In genomic region chr4:20378181-20378580, GRCh38 we compare ENCODE assay signal across 16 cellular contexts.
DNase-seq lines count a peak whose midpoint lies in the region; ATAC-seq and TF ChIP-seq lines count a peak whose summit lies in the region.
"Had no signal": no experiment of that assay in that cellular context is flagged by ENCODE, and none has a peak within 500 bp of the region (broad histone marks: within the 10 kb centered on the region; RNA-seq: fewer than 3 reads in every experiment).

No MANE protein-coding gene starts in this region.

- no peak overlapping the region for H4K12ac ChIP-seq in trophoblast cell (ENCODE audit: low read depth, low read length)

- no TSS peak for BruUV-seq in IMR-90 (replicated peaks; lab: Mats Ljungman, UMichigan)

- no peak overlapping the region for H2BK20ac ChIP-seq in IMR-90 (ENCODE audit: low read depth, low read length)

- no peak overlapping the region for H4K8ac ChIP-seq in IMR-90 (ENCODE audit: low read depth in 2 of 2, low read length in 2 of 2)
- H4K8ac ChIP-seq in trophoblast cell (ENCODE audit: low read depth, low read length), result no peak overlapping the region

- H2AK5ac ChIP-seq in IMR-90 (ENCODE audit: low read depth, low read length) (no peak overlapping the region), trophoblast cell (ENCODE audit: low read length) (no peak overlapping the region)

- TF ChIP-seq CTCF in IMR-90 (conservative IDR thresholded peaks at IDR 0.05; ENCODE audit: low read depth, low read length) (no peak), fibroblast of pulmonary artery (IDR thresholded peaks at IDR 0.05; ENCODE audit: low read length, missing control alignments) (no peak), heart right ventricle (IDR thresholded peaks at IDR 0.05) (no peak)

- no peak overlapping the region for H2BK5ac ChIP-seq in IMR-90 (ENCODE audit: low read depth, low read length, poor library complexity, severe bottlenecking)
- H2BK5ac ChIP-seq in trophoblast cell (ENCODE audit: low read depth, low read length, poor library complexity), result no peak overlapping the region

- no peak overlapping the region for H3K9ac ChIP-seq in IMR-90 (ENCODE audit: low read depth, low read length)
- H3K9ac ChIP-seq in trophoblast cell (ENCODE audit: low read length), result no peak overlapping the region

- dilution Hi-C loops in IMR-90 (cut with HindIII; ENCODE audit: low sequenced_read_pairs, unreplicated experiment), result no loop called here

- DNase-seq in EH (ENCODE audit: low read depth) (peak; percentile 18), IMR-90 (peak; percentile 33), fibroblast of pulmonary artery (ENCODE audit: low read depth) (peak; percentile 18), heart right ventricle (no peak), trophoblast cell (no peak)
- DNase-seq: ACHN; C1 segment of cervical spinal cord; CD4-positive, alpha-beta T cell; DMS153; DMS79 treated with DMSO at 0.1 percent for 48 hours; Karpas-422 had no signal

- intact Hi-C loops in IMR-90 (cut with micrococcal nuclease) (no loop called here), heart right ventricle (cut with DNase I) (no loop called here)

- H3K27me3 ChIP-seq in IMR-90 (ENCODE audit: control insufficient read depth, insufficient read depth, low read length) (no peaks in the 10 kb centered on the region), heart right ventricle (no peaks in the 10 kb centered on the region), trophoblast cell (ENCODE audit: insufficient read depth, low read length) (no peaks in the 10 kb centered on the region)

- H3K9me3 ChIP-seq in IMR-90 (ENCODE audit: control insufficient read depth, insufficient read depth, low read length) (no peaks in the 10 kb centered on the region), heart right ventricle (no peaks in the 10 kb centered on the region), trophoblast cell (ENCODE audit: insufficient read depth, low read depth, low read length) (no peaks in the 10 kb centered on the region)
- H3K9me3 ChIP-seq: HAP-1 had no signal

- H4K91ac ChIP-seq in IMR-90 (ENCODE audit: insufficient read depth, low read depth, low read length) (no peak overlapping the region), trophoblast cell (ENCODE audit: low read depth, low read length) (no peak overlapping the region)

- H3K27ac ChIP-seq in IMR-90 (ENCODE audit: insufficient read depth, low read length) (no peak overlapping the region), heart right ventricle (no peak overlapping the region), trophoblast cell (ENCODE audit: low read depth, low read length) (no peak overlapping the region)
- H3K27ac ChIP-seq: HL-60 had no signal

- no peaks in the 10 kb centered on the region for H4K20me1 ChIP-seq in IMR-90 (ENCODE audit: insufficient read depth, low read length)

- no peak overlapping the region for H4K5ac ChIP-seq in IMR-90 (ENCODE audit: low read depth, low read length)

- no peak overlapping the region for H3K4me3 ChIP-seq in IMR-90 (ENCODE audit: insufficient read depth, low read depth, low read length)
- H3K4me3 ChIP-seq in fibroblast of pulmonary artery (replicated peaks; ENCODE audit: low read depth, low read length), result no peak overlapping the region
- no peak overlapping the region for H3K4me3 ChIP-seq in heart right ventricle
- H3K4me3 ChIP-seq in trophoblast cell (ENCODE audit: low read depth, low read length), result no peak overlapping the region
- H3K4me3 ChIP-seq: HAP-1, K562 had no signal

- no CpG with 5 or more reads among the region's 1 CpG for WGBS in IMR-90 (ENCODE audit: extremely low coverage in 2 of 2, insufficient read length in 1 of 2), 2 experiments
- 72 to 73% methylated on average over 1 of the region's 1 CpG for WGBS in heart right ventricle, 2 donors
- WGBS in trophoblast cell (ENCODE audit: extremely low coverage, insufficient coverage, insufficient read length), result no CpG with 5 or more reads among the region's 1 CpG

- TF ChIP-seq POLR2A in IMR-90 (IDR thresholded peaks at IDR 0.05; ENCODE audit: low read depth, low read length), result no peak
- no peak for TF ChIP-seq POLR2A in GM18505 (IDR thresholded peaks at IDR 0.05; ENCODE audit: borderline replicate concordance, extremely low read depth, insufficient read depth, insufficient read length)

- H3K4me1 ChIP-seq in IMR-90 (ENCODE audit: control insufficient read depth, insufficient read depth, low read length) (no peaks in the 10 kb centered on the region), heart right ventricle (no peaks in the 10 kb centered on the region), trophoblast cell (ENCODE audit: control insufficient read depth in 1 of 2, insufficient read depth in 2 of 2, low read length in 2 of 2) (no peaks in the 10 kb centered on the region)

- H3K9me1 ChIP-seq in IMR-90 (ENCODE audit: insufficient read depth, low read length), result no peaks in the 10 kb centered on the region

- no peak overlapping the region for H2AFZ ChIP-seq in IMR-90 (replicated peaks; ENCODE audit: low read length, poor library complexity)
- H2AFZ ChIP-seq in trophoblast cell (ENCODE audit: insufficient read depth, low read length, poor library complexity), result no peak overlapping the region

- H2AK9ac ChIP-seq in IMR-90 (replicated peaks; ENCODE audit: low read depth, low read length, poor library complexity), result no peak overlapping the region

- CTCF ChIA-PET in IMR-90 (lab: Yijun Ruan, JAX), result interaction anchor here (1.2 kb wide), 1 partner anchor 29 kb away, joined by 3 read pairs; no protein-coding TSS in a partner anchor

- no peak overlapping the region for H2BK12ac ChIP-seq in trophoblast cell (ENCODE audit: low read length)

- POLR2A ChIA-PET in IMR-90 (lab: Charles Lee; ENCODE audit: unreplicated experiment), result no interaction called here

- H3K56ac ChIP-seq in IMR-90 (ENCODE audit: extremely low read depth, insufficient read depth, low read length), result no peak overlapping the region

- H3K18ac ChIP-seq in IMR-90 (ENCODE audit: low read depth, low read length) (no peak overlapping the region), trophoblast cell (ENCODE audit: low read length) (no peak overlapping the region)

- H3K36me3 ChIP-seq in IMR-90 (ENCODE audit: control insufficient read depth, insufficient read depth, low read length) (no peaks in the 10 kb centered on the region), heart right ventricle (no peaks in the 10 kb centered on the region), trophoblast cell (ENCODE audit: control insufficient read depth in 1 of 2, insufficient read depth in 2 of 2, low read length in 2 of 2) (peaks cover 0 to 2% of the 10 kb centered on the region in 2 experiments)
- H3K36me3 ChIP-seq: HAP-1 had no signal

- no peak for TF ChIP-seq RAD21 in IMR-90 (IDR thresholded peaks at IDR 0.05; ENCODE audit: low read length)

- H3K79me2 ChIP-seq in trophoblast cell (ENCODE audit: control insufficient read depth, insufficient read depth, low read length, poor library complexity), result no peaks in the 10 kb centered on the region

- H2BK15ac ChIP-seq in IMR-90 (ENCODE audit: low read depth, low read length), result no peak overlapping the region

- H2BK120ac ChIP-seq in IMR-90 (ENCODE audit: low read depth, low read length), result no peak overlapping the region
- no peak overlapping the region for H2BK120ac ChIP-seq in trophoblast cell (ENCODE audit: insufficient read depth, low read length, poor library complexity)

- H3K23ac ChIP-seq in IMR-90 (ENCODE audit: low read depth, low read length) (no peak overlapping the region), trophoblast cell (ENCODE audit: low read length) (no peak overlapping the region)

- H3K79me1 ChIP-seq in IMR-90 (ENCODE audit: low read depth in 1 of 2, low read length in 2 of 2), result no peaks in the 10 kb centered on the region
- H3K79me1 ChIP-seq in trophoblast cell (ENCODE audit: low read length), result no peaks in the 10 kb centered on the region

- ATAC-seq in IMR-90 (ENCODE audit: low read depth) (peak; percentile 83), heart right ventricle (no peak), GM18505 (IDR thresholded peaks at IDR 0.05; ENCODE audit: unreplicated experiment) (no peak), GM21515 (IDR thresholded peaks at IDR 0.05; ENCODE audit: unreplicated experiment) (no peak)
- ATAC-seq: K562 had no signal

- H3K4me2 ChIP-seq in IMR-90 (ENCODE audit: low read depth, low read length) (no peak overlapping the region), trophoblast cell (ENCODE audit: low read length) (no peak overlapping the region)

- H3K14ac ChIP-seq in IMR-90 (replicated peaks; ENCODE audit: low read depth, low read length), result no peak overlapping the region
- no peak overlapping the region for H3K14ac ChIP-seq in trophoblast cell (ENCODE audit: low read length)

- in situ Hi-C loops in IMR-90 (cut with MboI; ENCODE audit: low sequenced_read_pairs), result no loop called here

- H3K4ac ChIP-seq in IMR-90 (ENCODE audit: low read depth, low read length) (no peak overlapping the region), trophoblast cell (ENCODE audit: low read depth, low read length) (no peak overlapping the region)

TF ChIP-seq in IMR-90, 13 proteins besides CTCF, POLR2A, EP300 and RAD21 (continues in another document):
- TF ChIP-seq CHD1 (IDR thresholded peaks at IDR 0.05; ENCODE audit: low read depth, low read length) (no peak), SMC3 (IDR thresholded peaks at IDR 0.05; ENCODE audit: low read depth, low read length) (no peak), MXI1 (IDR thresholded peaks at IDR 0.05; ENCODE audit: borderline replicate concordance, low read depth, low read length) (no peak), RCOR1 (IDR thresholded peaks at IDR 0.05; ENCODE audit: insufficient replicate concordance, low read length) (no peak), FOS (IDR thresholded peaks at IDR 0.05; ENCODE audit: low read depth, low read length) (no peak), MAFK (IDR thresholded peaks at IDR 0.05; ENCODE audit: low read depth, low read length) (no peak)
- TF ChIP-seq, protein P1, sequence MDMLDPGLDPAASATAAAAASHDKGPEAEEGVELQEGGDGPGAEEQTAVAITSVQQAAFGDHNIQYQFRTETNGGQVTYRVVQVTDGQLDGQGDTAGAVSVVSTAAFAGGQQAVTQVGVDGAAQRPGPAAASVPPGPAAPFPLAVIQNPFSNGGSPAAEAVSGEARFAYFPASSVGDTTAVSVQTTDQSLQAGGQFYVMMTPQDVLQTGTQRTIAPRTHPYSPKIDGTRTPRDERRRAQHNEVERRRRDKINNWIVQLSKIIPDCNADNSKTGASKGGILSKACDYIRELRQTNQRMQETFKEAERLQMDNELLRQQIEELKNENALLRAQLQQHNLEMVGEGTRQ (IDR thresholded peaks at IDR 0.05; ENCODE audit: low read depth, low read length), result no peak
- TF ChIP-seq, protein P2, sequence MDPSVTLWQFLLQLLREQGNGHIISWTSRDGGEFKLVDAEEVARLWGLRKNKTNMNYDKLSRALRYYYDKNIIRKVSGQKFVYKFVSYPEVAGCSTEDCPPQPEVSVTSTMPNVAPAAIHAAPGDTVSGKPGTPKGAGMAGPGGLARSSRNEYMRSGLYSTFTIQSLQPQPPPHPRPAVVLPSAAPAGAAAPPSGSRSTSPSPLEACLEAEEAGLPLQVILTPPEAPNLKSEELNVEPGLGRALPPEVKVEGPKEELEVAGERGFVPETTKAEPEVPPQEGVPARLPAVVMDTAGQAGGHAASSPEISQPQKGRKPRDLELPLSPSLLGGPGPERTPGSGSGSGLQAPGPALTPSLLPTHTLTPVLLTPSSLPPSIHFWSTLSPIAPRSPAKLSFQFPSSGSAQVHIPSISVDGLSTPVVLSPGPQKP (IDR thresholded peaks at IDR 0.05; ENCODE audit: borderline replicate concordance, low read depth, low read length), result no peak

Comparison
In these comparisons a context has a peak if more than half of its experiments do, and no peak if none do; other contexts are left out.
1. DNase-seq: peak in EH (single experiment), IMR-90 (single experiment) and fibroblast of pulmonary artery (single experiment); none in heart right ventricle (0 of 2) and trophoblast cell (0 of 2).